In genomic region chr20:50672400-50673145, GRCh38 we compare ENCODE assay signal across 23 cellular contexts. TPM values are rescaled to one million over a fixed set of nuclear protein-coding genes. Genes with fewer than 3 reads are reported as not detected.
"Had no signal": no experiment of that assay in that cellular context is flagged by ENCODE, and none has a peak within 500 bp of the region (broad histone marks: within the 10 kb centered on the region; RNA-seq: fewer than 3 reads in every experiment).

No MANE protein-coding gene starts in this region.

- H3K4me3 Mint-ChIP-seq: memory B cell; naive B cell; stimulated activated effector memory CD8-positive, alpha-beta T cell treated with anti-CD3 and anti-CD28 coated beads, Interleukin-12 subunit alpha, Interleukin-12 subunit beta, amount 100 ng/mL, for 72 hours; stimulated activated naive CD8-positive, alpha-beta T cell treated with anti-CD3 and anti-CD28 coated beads, Interleukin-15, amount 100 ng/mL, for 72 hours had no signal

- FAIRE-seq: islet of Langerhans had no signal

- H3K9me3 Mint-ChIP-seq: naive B cell; nephron progenitor cell; stimulated activated effector memory CD8-positive, alpha-beta T cell treated with anti-CD3 and anti-CD28 coated beads, Interleukin-12 subunit alpha, Interleukin-12 subunit beta, amount 100 ng/mL, for 72 hours; stimulated activated naive CD8-positive, alpha-beta T cell treated with anti-CD3 and anti-CD28 coated beads, Interleukin-15, amount 100 ng/mL, for 72 hours had no signal

- H3K4me1 ChIP-seq: left lung, lower lobe of right lung had no signal

- DNase-seq: central memory CD4-positive, alpha-beta T cell; effector CD4-positive, alpha-beta T cell; foreskin melanocyte; heart right ventricle; hypothalamus; left lung; lower lobe of right lung; midbrain; naive B cell; ovary; stimulated activated CD4-positive, alpha-beta T cell treated with anti-CD3 and anti-CD28 coated beads, Interleukin-4, amount 100 ng/mL, for 1 hour; stimulated activated CD8-positive, alpha-beta memory T cell treated with anti-CD3 and anti-CD28 coated beads, Interleukin-4, amount 100 ng/mL, for 48 hours; stimulated activated naive CD8-positive, alpha-beta T cell treated with anti-CD3 and anti-CD28 coated beads, Interleukin-15, amount 100 ng/mL, for 72 hours; substantia nigra had no signal

- H3K4me1 Mint-ChIP-seq: naive B cell; stimulated activated effector memory CD8-positive, alpha-beta T cell treated with anti-CD3 and anti-CD28 coated beads, Interleukin-12 subunit alpha, Interleukin-12 subunit beta, amount 100 ng/mL, for 72 hours; stimulated activated naive CD8-positive, alpha-beta T cell treated with anti-CD3 and anti-CD28 coated beads, Interleukin-15, amount 100 ng/mL, for 72 hours had no signal

- ATAC-seq: left lung; lower lobe of right lung; stimulated activated effector memory CD8-positive, alpha-beta T cell treated with anti-CD3 and anti-CD28 coated beads, Interleukin-12 subunit alpha, Interleukin-12 subunit beta, amount 100 ng/mL, for 72 hours; stimulated activated naive CD8-positive, alpha-beta T cell treated with anti-CD3 and anti-CD28 coated beads, Interleukin-15, amount 100 ng/mL, for 72 hours had no signal

- H3K9me3 ChIP-seq: heart right ventricle, left lung, lower lobe of right lung, ovary, thoracic aorta, transverse colon had no signal

- H3K27ac ChIP-seq: coronary artery, left lung, lower lobe of right lung, ovary, thoracic aorta had no signal

- H3K4me3 ChIP-seq: coronary artery, heart right ventricle, left lung, lower lobe of right lung, ovary, thoracic aorta, transverse colon had no signal

- H3K36me3 ChIP-seq: heart right ventricle, left lung, lower lobe of right lung, ovary, thoracic aorta, transverse colon had no signal

- H3K27ac Mint-ChIP-seq: memory B cell had no signal

- H3K27me3 ChIP-seq: heart right ventricle, left lung, ovary, transverse colon had no signal

- H3K36me3 Mint-ChIP-seq: memory B cell; naive B cell; stimulated activated effector memory CD8-positive, alpha-beta T cell treated with anti-CD3 and anti-CD28 coated beads, Interleukin-12 subunit alpha, Interleukin-12 subunit beta, amount 100 ng/mL, for 72 hours had no signal

- H3K27me3 Mint-ChIP-seq: progenitor cell of endocrine pancreas; stimulated activated naive CD8-positive, alpha-beta T cell treated with anti-CD3 and anti-CD28 coated beads, Interleukin-15, amount 100 ng/mL, for 72 hours had no signal

RNA-seq across cellular contexts. Expression of gene RIPOR3, which starts 18.8 kb away (rescaled TPM):
- total RNA-seq: dermis microvascular lymphatic vessel endothelial cell had no signal
